In the genomic region with DNA sequence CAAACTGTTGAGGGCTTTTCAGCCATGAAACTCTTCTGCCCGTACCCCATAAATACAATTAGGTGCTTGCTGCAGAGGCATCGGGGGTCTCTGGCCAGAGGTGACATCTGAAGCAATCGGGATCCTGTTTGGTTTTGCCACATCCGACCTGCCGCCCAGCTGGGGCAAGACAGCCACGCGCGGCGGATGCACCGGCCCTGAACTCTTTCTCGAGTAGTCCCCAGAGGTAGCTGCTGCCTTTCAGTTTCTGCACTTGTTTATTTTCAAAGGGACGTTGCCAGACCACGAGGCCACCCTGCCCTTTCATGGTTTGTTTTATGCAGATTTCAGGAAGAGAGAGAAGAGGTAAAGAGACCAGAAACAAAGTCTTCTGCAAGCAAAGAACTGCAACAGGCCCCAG, we compare ENCODE assay signal across 9 cellular contexts. TPM values are rescaled to one million over a fixed set of nuclear protein-coding genes. Genes with fewer than 3 reads are reported as not detected.
DNase-seq lines count a peak whose midpoint lies in the region; ATAC-seq and TF ChIP-seq lines count a peak whose summit lies in the region.
"Had no signal": no experiment of that assay in that cellular context is flagged by ENCODE, and none has a peak within 500 bp of the region (broad histone marks: within the 10 kb centered on the region; RNA-seq: fewer than 3 reads in every experiment).

No MANE protein-coding gene starts in this region.

- peak overlapping the region; percentile 8 to 77 (median 63) for H3K4me3 Mint-ChIP-seq in CD8-positive, alpha-beta memory T cell
- H3K4me3 Mint-ChIP-seq in natural killer cell (peak overlapping the region; percentile 47), endothelial cell (ENCODE audit: unreplicated experiment) (no peak overlapping the region)

- H3K36me3 Mint-ChIP-seq in CD8-positive, alpha-beta memory T cell = no peaks in the 10 kb centered on the region
- H3K36me3 Mint-ChIP-seq in natural killer cell (no peaks in the 10 kb centered on the region), endothelial cell (ENCODE audit: low read depth, unreplicated experiment) (no peaks in the 10 kb centered on the region)

- DNase-seq in CD8-positive, alpha-beta memory T cell = peak in 3 of 5 donors; percentile 9 to 59 (median 42)
- peak; percentile 68 for DNase-seq in activated effector memory CD4-positive, alpha-beta T cell treated with anti-CD3 and anti-CD28 coated beads, Interleukin-2, amount 50 U/mL, for 16 hours
- DNase-seq in natural killer cell (no peak), endothelial cell (ENCODE audit: low spot score) (no peak), NCI-H2081 treated with DMSO at 0.1 percent for 48 hours (lab: John Stamatoyannopoulos, UW) (no peak)
- no peak for DNase-seq in effector CD4-positive, alpha-beta T cell

- H3K4me1 ChIP-seq in CD8-positive, alpha-beta memory T cell (ENCODE audit: insufficient read depth, low read length) = peaks cover 13% of the 10 kb centered on the region

- no peaks in the 10 kb centered on the region for H3K27me3 ChIP-seq in CD8-positive, alpha-beta memory T cell (ENCODE audit: insufficient read depth, low read length, poor library complexity, severe bottlenecking)
- H3K27me3 ChIP-seq: body of pancreas had no signal

- CTCF ChIA-PET in CD8-positive, alpha-beta memory T cell (lab: Charles Lee) = interaction anchor here (1.3 to 5.3 kb wide), 6 partner anchors 13 to 58 kb away, joined by 3 to 18 read pairs (median 8); no protein-coding TSS in a partner anchor

- H3K9me3 ChIP-seq in CD8-positive, alpha-beta memory T cell (ENCODE audit: low read length) = no peaks in the 10 kb centered on the region
- H3K9me3 ChIP-seq: body of pancreas had no signal

- no peaks in the 10 kb centered on the region for H3K36me3 ChIP-seq in CD8-positive, alpha-beta memory T cell (ENCODE audit: insufficient read depth, low read length)

- H3K4me3 ChIP-seq in CD8-positive, alpha-beta memory T cell (ENCODE audit: low read length) = peak overlapping the region; percentile 44
- H3K4me3 ChIP-seq: body of pancreas had no signal

- peaks cover 10 to 12% (median 12%) of the 10 kb centered on the region in 3 donors for H3K4me1 Mint-ChIP-seq in CD8-positive, alpha-beta memory T cell
- H3K4me1 Mint-ChIP-seq in natural killer cell (peaks cover 9% of the 10 kb centered on the region in 2 donors), endothelial cell (ENCODE audit: unreplicated experiment) (peaks cover 18% of the 10 kb centered on the region)

- POLR2A ChIA-PET in CD8-positive, alpha-beta memory T cell (lab: Charles Lee) = interaction anchor here (0.6 to 2.5 kb wide), 2 partner anchors 10 to 264 kb away, joined by 4 to 9 read pairs; a partner anchor contains a TSS

- H3K27ac ChIP-seq in CD8-positive, alpha-beta memory T cell (ENCODE audit: low read depth, low read length) = no peak overlapping the region

- H3K9me3 Mint-ChIP-seq in CD8-positive, alpha-beta memory T cell = no peaks in the 10 kb centered on the region
- no peaks in the 10 kb centered on the region for H3K9me3 Mint-ChIP-seq in natural killer cell
- H3K9me3 Mint-ChIP-seq in endothelial cell (ENCODE audit: unreplicated experiment) = no peaks in the 10 kb centered on the region

- TF ChIP-seq CTCF in natural killer cell (IDR thresholded peaks at IDR 0.05) (no peak), endothelial cell (IDR thresholded peaks at IDR 0.05; ENCODE audit: unreplicated experiment) (no peak)

- ATAC-seq in GM19395 (IDR thresholded peaks at IDR 0.05; ENCODE audit: unreplicated experiment) (peak; percentile 84), HG03457 (IDR thresholded peaks at IDR 0.05; ENCODE audit: unreplicated experiment) (peak; percentile 68), natural killer cell (peak; percentile 64 to 87 (median 76))
- ATAC-seq: body of pancreas had no signal

- no peaks in the 10 kb centered on the region for H3K27me3 Mint-ChIP-seq in CD8-positive, alpha-beta memory T cell
- no peaks in the 10 kb centered on the region for H3K27me3 Mint-ChIP-seq in natural killer cell (ENCODE audit: low read depth in 2 of 2)
- peaks cover 3% of the 10 kb centered on the region for H3K27me3 Mint-ChIP-seq in endothelial cell (ENCODE audit: unreplicated experiment)

- H3K27ac Mint-ChIP-seq in CD8-positive, alpha-beta memory T cell = peak overlapping the region; percentile 31 to 98 (median 80)
- H3K27ac Mint-ChIP-seq in natural killer cell (peak overlapping the region; percentile 60 to 80), endothelial cell (ENCODE audit: unreplicated experiment) (no peak overlapping the region)

- intact Hi-C loops in natural killer cell (cut with micrococcal nuclease) = no loop called here

RNA-seq across cellular contexts. Expression of a gene that starts 10.6 kb away (rescaled TPM):
- total RNA-seq in CD8-positive, alpha-beta memory T cell = 10 to 100 TPM; 32.1 to 33.9 TPM
- 18.3 TPM for polyA plus RNA-seq in CD8-positive, alpha-beta memory T cell
- total RNA-seq in natural killer cell = 10 to 100 TPM; 83.8 to 92.4 (median 86.1) TPM
- 63.3 TPM for total RNA-seq in endothelial cell (ENCODE audit: unreplicated experiment)

RNA-seq across cellular contexts. Expression of a gene that starts 46.3 kb away (rescaled TPM):
- 1 to 10 TPM; 2.5 to 3.0 TPM for total RNA-seq in CD8-positive, alpha-beta memory T cell
- 3.3 TPM for polyA plus RNA-seq in CD8-positive, alpha-beta memory T cell
- 1 to 10 TPM in 1 of 3 donors, under 1 TPM in 2; 0.85 to 1.1 (median 0.96) TPM for total RNA-seq in natural killer cell
- total RNA-seq in endothelial cell (ENCODE audit: unreplicated experiment) = 6.2 TPM

Comparison
In these comparisons a context has a peak if more than half of its experiments do, and no peak if none do; other contexts are left out.
1. DNase-seq: peak in CD8-positive, alpha-beta memory T cell (3 of 5) and activated effector memory CD4-positive, alpha-beta T cell treated with anti-CD3 and anti-CD28 coated beads, Interleukin-2, amount 50 U/mL, for 16 hours (single experiment); none in natural killer cell (single experiment), endothelial cell (single experiment), effector CD4-positive, alpha-beta T cell (single experiment) and NCI-H2081 treated with DMSO at 0.1 percent for 48 hours (single experiment).
2. Peak in every context shown above with its lines, with median percentiles within 50 percentile points of each other: ATAC-seq.